Comparison of ENCODE assay signal across 9 cellular contexts in genomic region chr11:114315749-114316368, GRCh38. TPM values are rescaled to one million over a fixed set of nuclear protein-coding genes. Genes with fewer than 3 reads are reported as not detected.
DNase-seq lines count a peak whose midpoint lies in the region; ATAC-seq, FAIRE-seq and TF ChIP-seq lines count a peak whose summit lies in the region.
"Had no signal": no experiment of that assay in that cellular context is flagged by ENCODE, and none has a peak within 500 bp of the region (broad histone marks: within the 10 kb centered on the region; RNA-seq: fewer than 3 reads in every experiment).

No MANE protein-coding gene starts in this region.

- TF ChIP-seq RAD21 in HepG2 (CRISPR knock-in tag; IDR thresholded peaks at IDR 0.05) = no peak

- H3K9ac ChIP-seq in HepG2 (ENCODE audit: insufficient read depth, low read depth, low read length) = no peak overlapping the region

- H3K4me3 Mint-ChIP-seq in activated naive CD8-positive, alpha-beta T cell treated with anti-CD3 and anti-CD28 coated beads, Interleukin-2, amount 10 ng/mL, durations not matched to agents 7 days and 5 days = peak overlapping the region; percentile 68
- H3K4me3 Mint-ChIP-seq: stimulated activated naive B cell treated with anti-CD40 and anti-IgM and Interleukin-4, amounts not matched to agents 10 μg/mL and 1 μg/mL and 100 μg/mL, for 72 hours had no signal

- H4K20me1 ChIP-seq in HepG2 (ENCODE audit: insufficient read depth, low read length) = peaks cover 14% of the 10 kb centered on the region

- in situ Hi-C loops in HepG2 (cut with HindIII; ENCODE audit: extremely low pct_ligation_motif_present, low pct_unique_long_range_greater_than_20kb) = no loop called here

- H2AFZ ChIP-seq in HepG2 (ENCODE audit: low read length) = no peak overlapping the region

- H3K36me3 Mint-ChIP-seq in activated naive CD8-positive, alpha-beta T cell treated with anti-CD3 and anti-CD28 coated beads, Interleukin-2, amount 10 ng/mL, durations not matched to agents 7 days and 5 days = no peaks in the 10 kb centered on the region
- H3K36me3 Mint-ChIP-seq: stimulated activated naive B cell treated with anti-CD40 and anti-IgM and Interleukin-4, amounts not matched to agents 10 μg/mL and 1 μg/mL and 100 μg/mL, for 72 hours had no signal

- no peak overlapping the region for H3K4me2 ChIP-seq in HepG2 (ENCODE audit: low read depth, low read length)

- H3K27me3 Mint-ChIP-seq in activated naive CD8-positive, alpha-beta T cell treated with anti-CD3 and anti-CD28 coated beads, Interleukin-2, amount 10 ng/mL, durations not matched to agents 7 days and 5 days = peaks cover 9% of the 10 kb centered on the region

- intact Hi-C loops in heart left ventricle (cut with DNase I) (loop anchor here in 2 of 10 donors (5.0 kb wide), 1 partner anchor 34 kb away; no protein-coding TSS in a partner anchor), cardiac septum (cut with DNase I) (loop anchor here (5.0 kb wide), 1 partner anchor 34 kb away; no protein-coding TSS in a partner anchor), HepG2 (cut with micrococcal nuclease; ENCODE audit: unreplicated experiment) (no loop called here), vagina (cut with DNase I) (no loop called here)

- peaks cover 0 to 3% (median 0%) of the 10 kb centered on the region in 9 donors for H3K27me3 ChIP-seq in heart left ventricle
- peaks cover 7 to 74% of the 10 kb centered on the region in 2 experiments; a peak in 4 of 5 replicates for H3K27me3 ChIP-seq in HepG2 (ENCODE audit: control insufficient read depth in 1 of 2, insufficient read depth in 2 of 2, low read length in 2 of 2)
- no peaks in the 10 kb centered on the region for H3K27me3 ChIP-seq in vagina

- no peaks in the 10 kb centered on the region for H3K79me2 ChIP-seq in HepG2 (ENCODE audit: insufficient read depth, low read length)

- peaks cover 0 to 35% (median 14%) of the 10 kb centered on the region in 12 donors for H3K4me1 ChIP-seq in heart left ventricle
- H3K4me1 ChIP-seq in HepG2 (ENCODE audit: insufficient read depth, low read length) = peaks cover 15% of the 10 kb centered on the region
- H3K4me1 ChIP-seq in vagina = peaks cover 37% of the 10 kb centered on the region

- TF ChIP-seq POLR2A in heart left ventricle (IDR thresholded peaks at IDR 0.05) (no peak), HepG2 (IDR thresholded peaks at IDR 0.05; ENCODE audit: insufficient read depth in 1 of 2, low read depth in 2 of 2, low read length in 2 of 2) (no peak), vagina (IDR thresholded peaks at IDR 0.05) (no peak)

- H3K9me3 ChIP-seq in heart left ventricle (no peaks in the 10 kb centered on the region), HepG2 (ENCODE audit: low read length) (no peaks in the 10 kb centered on the region), vagina (no peaks in the 10 kb centered on the region)

- WGBS in heart left ventricle, 4 donors = 34 to 52% (median 44%) methylated on average over 13 of the region's 13 CpGs
- WGBS in HepG2 (ENCODE audit: low lambda C conversion rate) = 0% methylated on average over 13 of the region's 13 CpGs

- H3K36me3 ChIP-seq in heart left ventricle = peaks cover 0 to 36% (median 10%) of the 10 kb centered on the region in 9 donors
- no peaks in the 10 kb centered on the region for H3K36me3 ChIP-seq in HepG2 (replicated peaks in 1 of 2; ENCODE audit: control insufficient read depth in 1 of 2, insufficient read depth in 2 of 2, low read length in 2 of 2)
- H3K36me3 ChIP-seq in vagina = peaks cover 0 to 11% of the 10 kb centered on the region in 2 donors

- H3K4me3 ChIP-seq in heart left ventricle (no peak overlapping the region), HepG2 (replicated peaks in 1 of 3; ENCODE audit: insufficient read depth in 1 of 3, low read depth in 2 of 3, low read length in 3 of 3) (no peak overlapping the region), vagina (no peak overlapping the region)

- CTCF ChIA-PET in HepG2 (lab: Yijun Ruan, JAX; ENCODE audit: low intra/inter-chr PET ratio, low total read pairs) = no interaction called here

- peak in 1 of 2 experiments; percentile 68; a peak in 2 of 4 replicates for TF ChIP-seq EP300 in HepG2 (IDR thresholded peaks at IDR 0.05; ENCODE audit: low read depth in 2 of 2, low read length in 2 of 2)
- no peak for TF ChIP-seq EP300 in HepG2 (CRISPR knock-in tag; IDR thresholded peaks at IDR 0.05; ENCODE audit: borderline replicate concordance)

- no TSS peak for BruUV-seq in HepG2 (replicated peaks; lab: Mats Ljungman, UMichigan)

- peak overlapping the region; percentile 72 for H3K27ac Mint-ChIP-seq in activated naive CD8-positive, alpha-beta T cell treated with anti-CD3 and anti-CD28 coated beads, Interleukin-2, amount 10 ng/mL, durations not matched to agents 7 days and 5 days
- H3K27ac Mint-ChIP-seq: stimulated activated naive B cell treated with anti-CD40 and anti-IgM and Interleukin-4, amounts not matched to agents 10 μg/mL and 1 μg/mL and 100 μg/mL, for 72 hours had no signal

- H3K4me1 Mint-ChIP-seq in activated naive CD8-positive, alpha-beta T cell treated with anti-CD3 and anti-CD28 coated beads, Interleukin-2, amount 10 ng/mL, durations not matched to agents 7 days and 5 days = peaks cover 17% of the 10 kb centered on the region

- peak; percentile 93 for FAIRE-seq in HepG2 (lab: Jason Lieb, UNC)

- no peak for DNase-seq in heart left ventricle
- no peak for DNase-seq in cardiac septum (ENCODE audit: low spot score)
- DNase-seq in activated naive CD8-positive, alpha-beta T cell treated with anti-CD3 and anti-CD28 coated beads, Interleukin-2, amount 10 ng/mL, durations not matched to agents 7 days and 5 days = no peak
- peak; percentile 83 for DNase-seq in HepG2 (ENCODE audit: low spot score)
- DNase-seq in vagina (ENCODE audit: extremely low spot score in 2 of 2) = no peak
- DNase-seq in AG20443 (ENCODE audit: low spot score) = no peak
- DNase-seq in substantia nigra (lab: John Stamatoyannopoulos, UW) = no peak
- DNase-seq in cortex of kidney (lab: John Stamatoyannopoulos, UW) = no peak
- DNase-seq: stimulated activated naive B cell treated with anti-CD40 and anti-IgM and Interleukin-4, amounts not matched to agents 10 μg/mL and 1 μg/mL and 100 μg/mL, for 72 hours had no signal

- H3K27ac ChIP-seq in heart left ventricle = peak overlapping the region in 6 of 12 donors; percentile 17 to 45 (median 31)
- H3K27ac ChIP-seq in HepG2 (ENCODE audit: extremely low read length, insufficient read depth, low read length) = no peak overlapping the region
- peak overlapping the region; percentile 70 for H3K27ac ChIP-seq in vagina
- no peak overlapping the region for H3K27ac ChIP-seq in substantia nigra (ENCODE audit: low read depth, low read length, poor library complexity, severe bottlenecking)

- no peaks in the 10 kb centered on the region for H3K9me3 Mint-ChIP-seq in activated naive CD8-positive, alpha-beta T cell treated with anti-CD3 and anti-CD28 coated beads, Interleukin-2, amount 10 ng/mL, durations not matched to agents 7 days and 5 days
- H3K9me3 Mint-ChIP-seq: stimulated activated naive B cell treated with anti-CD40 and anti-IgM and Interleukin-4, amounts not matched to agents 10 μg/mL and 1 μg/mL and 100 μg/mL, for 72 hours had no signal

- ATAC-seq in heart left ventricle (peak in 3 of 4 donors; percentile 21 to 50 (median 36)), HepG2 (peak; percentile 93)
- ATAC-seq in activated naive CD8-positive, alpha-beta T cell treated with anti-CD3 and anti-CD28 coated beads, Interleukin-2, amount 10 ng/mL, durations not matched to agents 7 days and 5 days (ENCODE audit: low read depth) = peak; percentile 79
- ATAC-seq: stimulated activated naive B cell treated with anti-CD40 and anti-IgM and Interleukin-4, amounts not matched to agents 10 μg/mL and 1 μg/mL and 100 μg/mL, for 72 hours had no signal

- TF ChIP-seq CTCF in heart left ventricle (IDR thresholded peaks at IDR 0.05) = no peak
- TF ChIP-seq CTCF in HepG2 (CRISPR knock-in tag; IDR thresholded peaks at IDR 0.05) = no peak
- no peak for TF ChIP-seq CTCF in vagina (IDR thresholded peaks at IDR 0.05)

- POLR2A ChIA-PET in activated naive CD8-positive, alpha-beta T cell treated with anti-CD3 and anti-CD28 coated beads, Interleukin-2, amount 10 ng/mL, durations not matched to agents 7 days and 5 days (lab: Charles Lee) = interaction anchor here (1.4 kb wide), 1 partner anchor 11 kb away, joined by 3 read pairs; no protein-coding TSS in a partner anchor
- POLR2A ChIA-PET in HepG2 (lab: Yijun Ruan, JAX) = no interaction called here

TF ChIP-seq in HepG2, 621 proteins besides CTCF, POLR2A, EP300 and RAD21 (continues in another document):
- TF ChIP-seq ASH2L (IDR thresholded peaks at IDR 0.05; ENCODE audit: insufficient read length, low read depth, low read length) (no peak), ERF (CRISPR knock-in tag; IDR thresholded peaks at IDR 0.05) (peak; percentile 83)

RNA-seq across cellular contexts. Expression of gene NNMT, which starts 19.7 kb away (rescaled TPM):
- total RNA-seq in heart left ventricle (100 to 1,000 TPM in 1 of 9 donors, 10 to 100 TPM in 8; 12.4 to 146 (median 27.4) TPM), cardiac septum (72.9 TPM), HepG2 (2016; rRNA removed; fragmentation: Illumina TruSeq; extraction: Trizol) (not detected in 2 replicates), vagina (898 TPM)
- polyA plus RNA-seq in heart left ventricle (10 to 100 TPM; 27.9 to 76.3 TPM), HepG2 (2011; rRNA removed) (0.13 TPM in 1 of 2 replicates, not detected in the other)
- total RNA-seq in activated naive CD8-positive, alpha-beta T cell treated with anti-CD3 and anti-CD28 coated beads, Interleukin-2, amount 10 ng/mL, durations not matched to agents 7 days and 5 days = not detected
- total RNA-seq in HepG2 (2016; cell fraction: cytosol; rRNA removed; fragmentation: Illumina TruSeq; extraction: Trizol; ENCODE audit: low read depth) = not detected in 2 replicates
- total RNA-seq in HepG2 (2016; cell fraction: insoluble cytoplasmic fraction; rRNA removed; fragmentation: Illumina TruSeq; extraction: Trizol) = not detected in 2 replicates
- not detected in 2 replicates for total RNA-seq in HepG2 (2016; cell fraction: membrane; rRNA removed; fragmentation: Illumina TruSeq; extraction: Trizol)
- not detected in 2 replicates for total RNA-seq in HepG2 (2016; cell fraction: nucleus; rRNA removed; fragmentation: Illumina TruSeq; extraction: Trizol)
- 0.21 TPM in 1 of 2 replicates, not detected in the other for polyA plus RNA-seq in HepG2 (2011; cell fraction: cytosol; rRNA removed)
- not detected in 2 replicates for polyA plus RNA-seq in HepG2 (2011; cell fraction: nucleus; rRNA removed)
- polyA plus RNA-seq in HepG2 (2012) = not detected in 2 replicates
- polyA plus RNA-seq in HepG2 (2016; cell fraction: cytosol; fragmentation: Illumina TruSeq; extraction: Trizol; ENCODE audit: low read depth) = not detected in 2 replicates
- not detected in 2 replicates for polyA plus RNA-seq in HepG2 (2016; cell fraction: insoluble cytoplasmic fraction; fragmentation: Illumina TruSeq; extraction: Trizol; ENCODE audit: low read depth)
- polyA plus RNA-seq in HepG2 (2016; cell fraction: membrane; fragmentation: Illumina TruSeq; extraction: Trizol; ENCODE audit: low read depth) = not detected in 2 replicates
- not detected in 2 replicates for polyA plus RNA-seq in HepG2 (2016; cell fraction: nucleus; fragmentation: Illumina TruSeq; extraction: Trizol; ENCODE audit: insufficient read depth, low read depth)
- polyA minus RNA-seq in HepG2 (2011; rRNA and poly(A)+ RNA removed; ENCODE audit: low replicate concordance) = 129 TPM in 1 of 2 replicates, not detected in the other
- 1.6 and 1.8 TPM in 2 replicates for polyA minus RNA-seq in HepG2 (2011; cell fraction: cytosol; rRNA and poly(A)+ RNA removed)
- polyA minus RNA-seq in HepG2 (2011; cell fraction: nucleus; rRNA and poly(A)+ RNA removed) = 1.4 and 1.5 TPM in 2 replicates

Comparison
In these comparisons a context has a peak if more than half of its experiments do, and no peak if none do; other contexts are left out.
1. ATAC-seq: peak in every context shown above with its lines; median percentile 93 in HepG2; 79 in activated naive CD8-positive, alpha-beta T cell treated with anti-CD3 and anti-CD28 coated beads, Interleukin-2, amount 10 ng/mL, durations not matched to agents 7 days and 5 days; 36 in heart left ventricle.
2. RNA of gene NNMT, which starts 19.7 kb away (total RNA-seq): 898 TPM in vagina (single experiment), 72.9 TPM in cardiac septum (single experiment) and 12.4 to 146 TPM in heart left ventricle; not detected in activated naive CD8-positive, alpha-beta T cell treated with anti-CD3 and anti-CD28 coated beads, Interleukin-2, amount 10 ng/mL, durations not matched to agents 7 days and 5 days and not detected in HepG2; every median in the first group is over 10 times any median in the second.